1 cellular context compared by ENCODE assay signal in genomic region chr1:24955161-24955560, GRCh38.
TF ChIP-seq lines count a peak whose summit lies in the region.

No MANE protein-coding gene starts in this region.

TF ChIP-seq in H1, 55 proteins besides CTCF, POLR2A, EP300 and RAD21 (continued from another document):
- TF ChIP-seq, protein P1, sequence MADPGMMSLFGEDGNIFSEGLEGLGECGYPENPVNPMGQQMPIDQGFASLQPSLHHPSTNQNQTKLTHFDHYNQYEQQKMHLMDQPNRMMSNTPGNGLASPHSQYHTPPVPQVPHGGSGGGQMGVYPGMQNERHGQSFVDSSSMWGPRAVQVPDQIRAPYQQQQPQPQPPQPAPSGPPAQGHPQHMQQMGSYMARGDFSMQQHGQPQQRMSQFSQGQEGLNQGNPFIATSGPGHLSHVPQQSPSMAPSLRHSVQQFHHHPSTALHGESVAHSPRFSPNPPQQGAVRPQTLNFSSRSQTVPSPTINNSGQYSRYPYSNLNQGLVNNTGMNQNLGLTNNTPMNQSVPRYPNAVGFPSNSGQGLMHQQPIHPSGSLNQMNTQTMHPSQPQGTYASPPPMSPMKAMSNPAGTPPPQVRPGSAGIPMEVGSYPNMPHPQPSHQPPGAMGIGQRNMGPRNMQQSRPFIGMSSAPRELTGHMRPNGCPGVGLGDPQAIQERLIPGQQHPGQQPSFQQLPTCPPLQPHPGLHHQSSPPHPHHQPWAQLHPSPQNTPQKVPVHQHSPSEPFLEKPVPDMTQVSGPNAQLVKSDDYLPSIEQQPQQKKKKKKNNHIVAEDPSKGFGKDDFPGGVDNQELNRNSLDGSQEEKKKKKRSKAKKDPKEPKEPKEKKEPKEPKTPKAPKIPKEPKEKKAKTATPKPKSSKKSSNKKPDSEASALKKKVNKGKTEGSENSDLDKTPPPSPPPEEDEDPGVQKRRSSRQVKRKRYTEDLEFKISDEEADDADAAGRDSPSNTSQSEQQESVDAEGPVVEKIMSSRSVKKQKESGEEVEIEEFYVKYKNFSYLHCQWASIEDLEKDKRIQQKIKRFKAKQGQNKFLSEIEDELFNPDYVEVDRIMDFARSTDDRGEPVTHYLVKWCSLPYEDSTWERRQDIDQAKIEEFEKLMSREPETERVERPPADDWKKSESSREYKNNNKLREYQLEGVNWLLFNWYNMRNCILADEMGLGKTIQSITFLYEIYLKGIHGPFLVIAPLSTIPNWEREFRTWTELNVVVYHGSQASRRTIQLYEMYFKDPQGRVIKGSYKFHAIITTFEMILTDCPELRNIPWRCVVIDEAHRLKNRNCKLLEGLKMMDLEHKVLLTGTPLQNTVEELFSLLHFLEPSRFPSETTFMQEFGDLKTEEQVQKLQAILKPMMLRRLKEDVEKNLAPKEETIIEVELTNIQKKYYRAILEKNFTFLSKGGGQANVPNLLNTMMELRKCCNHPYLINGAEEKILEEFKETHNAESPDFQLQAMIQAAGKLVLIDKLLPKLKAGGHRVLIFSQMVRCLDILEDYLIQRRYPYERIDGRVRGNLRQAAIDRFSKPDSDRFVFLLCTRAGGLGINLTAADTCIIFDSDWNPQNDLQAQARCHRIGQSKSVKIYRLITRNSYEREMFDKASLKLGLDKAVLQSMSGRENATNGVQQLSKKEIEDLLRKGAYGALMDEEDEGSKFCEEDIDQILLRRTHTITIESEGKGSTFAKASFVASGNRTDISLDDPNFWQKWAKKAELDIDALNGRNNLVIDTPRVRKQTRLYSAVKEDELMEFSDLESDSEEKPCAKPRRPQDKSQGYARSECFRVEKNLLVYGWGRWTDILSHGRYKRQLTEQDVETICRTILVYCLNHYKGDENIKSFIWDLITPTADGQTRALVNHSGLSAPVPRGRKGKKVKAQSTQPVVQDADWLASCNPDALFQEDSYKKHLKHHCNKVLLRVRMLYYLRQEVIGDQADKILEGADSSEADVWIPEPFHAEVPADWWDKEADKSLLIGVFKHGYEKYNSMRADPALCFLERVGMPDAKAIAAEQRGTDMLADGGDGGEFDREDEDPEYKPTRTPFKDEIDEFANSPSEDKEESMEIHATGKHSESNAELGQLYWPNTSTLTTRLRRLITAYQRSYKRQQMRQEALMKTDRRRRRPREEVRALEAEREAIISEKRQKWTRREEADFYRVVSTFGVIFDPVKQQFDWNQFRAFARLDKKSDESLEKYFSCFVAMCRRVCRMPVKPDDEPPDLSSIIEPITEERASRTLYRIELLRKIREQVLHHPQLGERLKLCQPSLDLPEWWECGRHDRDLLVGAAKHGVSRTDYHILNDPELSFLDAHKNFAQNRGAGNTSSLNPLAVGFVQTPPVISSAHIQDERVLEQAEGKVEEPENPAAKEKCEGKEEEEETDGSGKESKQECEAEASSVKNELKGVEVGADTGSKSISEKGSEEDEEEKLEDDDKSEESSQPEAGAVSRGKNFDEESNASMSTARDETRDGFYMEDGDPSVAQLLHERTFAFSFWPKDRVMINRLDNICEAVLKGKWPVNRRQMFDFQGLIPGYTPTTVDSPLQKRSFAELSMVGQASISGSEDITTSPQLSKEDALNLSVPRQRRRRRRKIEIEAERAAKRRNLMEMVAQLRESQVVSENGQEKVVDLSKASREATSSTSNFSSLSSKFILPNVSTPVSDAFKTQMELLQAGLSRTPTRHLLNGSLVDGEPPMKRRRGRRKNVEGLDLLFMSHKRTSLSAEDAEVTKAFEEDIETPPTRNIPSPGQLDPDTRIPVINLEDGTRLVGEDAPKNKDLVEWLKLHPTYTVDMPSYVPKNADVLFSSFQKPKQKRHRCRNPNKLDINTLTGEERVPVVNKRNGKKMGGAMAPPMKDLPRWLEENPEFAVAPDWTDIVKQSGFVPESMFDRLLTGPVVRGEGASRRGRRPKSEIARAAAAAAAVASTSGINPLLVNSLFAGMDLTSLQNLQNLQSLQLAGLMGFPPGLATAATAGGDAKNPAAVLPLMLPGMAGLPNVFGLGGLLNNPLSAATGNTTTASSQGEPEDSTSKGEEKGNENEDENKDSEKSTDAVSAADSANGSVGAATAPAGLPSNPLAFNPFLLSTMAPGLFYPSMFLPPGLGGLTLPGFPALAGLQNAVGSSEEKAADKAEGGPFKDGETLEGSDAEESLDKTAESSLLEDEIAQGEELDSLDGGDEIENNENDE (IDR thresholded peaks at IDR 0.05; ENCODE audit: insufficient replicate concordance, low read length) = no peak
- TF ChIP-seq PHF8 (conservative IDR thresholded peaks at IDR 0.05; ENCODE audit: low read depth, low read length) (no peak), POLR2AphosphoS5 (IDR thresholded peaks at IDR 0.05; ENCODE audit: low read depth, low read length) (no peak), TEAD4 (IDR thresholded peaks at IDR 0.05; ENCODE audit: low read depth, low read length) (no peak), RFX5 (IDR thresholded peaks at IDR 0.05; ENCODE audit: borderline replicate concordance, low read depth, low read length) (no peak), KDM1A (IDR thresholded peaks at IDR 0.05; ENCODE audit: borderline replicate concordance, low read length) (no peak), SUZ12 (IDR thresholded peaks at IDR 0.05; ENCODE audit: low read length) (no peak), CBX5 (IDR thresholded peaks at IDR 0.05; ENCODE audit: low read depth, low read length) (no peak), NANOG (IDR thresholded peaks at IDR 0.05; ENCODE audit: insufficient read depth, low read depth, low read length, poor library complexity, severe bottlenecking) (no peak), SRF (IDR thresholded peaks at IDR 0.05; ENCODE audit: low read depth, low read length) (no peak), CTBP2 (IDR thresholded peaks at IDR 0.05; ENCODE audit: borderline replicate concordance, insufficient read depth, insufficient read length, low read length) (no peak), GABPA (IDR thresholded peaks at IDR 0.05; ENCODE audit: borderline replicate concordance, insufficient read depth, low read length) (no peak), FOSL1 (IDR thresholded peaks at IDR 0.05; ENCODE audit: insufficient read depth, low read depth, low read length) (no peak), JUN (IDR thresholded peaks at IDR 0.05; ENCODE audit: low read depth, low read length) (no peak), JUND (IDR thresholded peaks at IDR 0.05; ENCODE audit: low read length) (no peak), TCF12 (IDR thresholded peaks at IDR 0.05; ENCODE audit: low read depth, low read length) (no peak)
